1 cellular context compared by ENCODE assay signal in genomic region chr2:25377822-25378421, GRCh38.
TF ChIP-seq lines count a peak whose summit lies in the region.

No MANE protein-coding gene starts in this region.

TF ChIP-seq in GM12878, 131 proteins besides CTCF, POLR2A, EP300 and RAD21 (continued from another document):
- TF ChIP-seq E2F4 (IDR thresholded peaks at IDR 0.05; ENCODE audit: low read depth, low read length) (no peak), SKIL (IDR thresholded peaks at IDR 0.05; ENCODE audit: low read depth, poor library complexity, severe bottlenecking) (no peak), ZNF274 (IDR thresholded peaks at IDR 0.05; ENCODE audit: insufficient read depth, insufficient read length) (no peak), BCL11A (IDR thresholded peaks at IDR 0.05; ENCODE audit: low read depth, low read length) (no peak), POLR2AphosphoS2 (IDR thresholded peaks at IDR 0.05; ENCODE audit: low read depth, low read length) (no peak)
